ENCODE assay signal across 9 cellular contexts in genomic region chr1:24930703-24931480, GRCh38. TPM values are rescaled to one million over a fixed set of nuclear protein-coding genes. Genes with fewer than 3 reads are reported as not detected.
DNase-seq lines count a peak whose midpoint lies in the region; ATAC-seq and TF ChIP-seq lines count a peak whose summit lies in the region.
"Had no signal": no experiment of that assay in that cellular context is flagged by ENCODE, and none has a peak within 500 bp of the region (broad histone marks: within the 10 kb centered on the region; RNA-seq: fewer than 3 reads in every experiment).

No MANE protein-coding gene starts in this region.

- POLR2A ChIA-PET in activated B cell treated with CpG ODN at 0.5 μM for 24 hours (lab: Charles Lee): interaction anchor here (0.5 to 15.6 kb wide), 33 partner anchors 9 to 742 kb away, joined by 3 to 385 read pairs (median 6); partner anchors contain the start of genes CLIC4, RSRP1 and SYF2

- CTCF ChIA-PET in activated B cell treated with CpG ODN at 0.5 μM for 24 hours (lab: Charles Lee): interaction anchor here (0.7 to 9.8 kb wide), 10 partner anchors 21 to 171 kb away, joined by 3 to 195 read pairs (median 4); no protein-coding TSS in a partner anchor

- H3K27me3 ChIP-seq in iPS-18a (ENCODE audit: control insufficient read depth, insufficient read depth, low read length) (peaks cover 96% of the 10 kb centered on the region), tibial artery (peaks cover 0 to 92% of the 10 kb centered on the region in 2 donors), prostate gland (replicated peaks; ENCODE audit: insufficient read depth) (peaks cover 42% of the 10 kb centered on the region)

- WGBS in prostate gland: 12% methylated on average over 57 of the region's 57 CpGs

- peak overlapping the region; percentile 59 for H3K27ac Mint-ChIP-seq in activated naive CD4-positive, alpha-beta T cell treated with anti-CD3 and anti-CD28 coated beads, Interleukin-2, amount 50 U/mL, for 24 hours
- H3K27ac Mint-ChIP-seq in activated B cell treated with CpG ODN at 0.5 μM for 24 hours: peak overlapping the region; percentile 78

- H3K4me3 Mint-ChIP-seq in activated naive CD4-positive, alpha-beta T cell treated with anti-CD3 and anti-CD28 coated beads, Interleukin-2, amount 50 U/mL, for 24 hours: peak overlapping the region; percentile 79
- peak overlapping the region; percentile 72 for H3K4me3 Mint-ChIP-seq in activated B cell treated with CpG ODN at 0.5 μM for 24 hours

- TF ChIP-seq POLR2A in prostate gland (IDR thresholded peaks at IDR 0.05): no peak

- H3K9ac ChIP-seq in iPS-18a (ENCODE audit: low read length): no peak overlapping the region

- intact Hi-C loops in activated B cell treated with CpG ODN at 0.5 μM for 24 hours (cut with micrococcal nuclease) (loop anchor here (1.0 to 2.0 kb wide), 5 partner anchors 83 to 274 kb away; partner anchors contain the start of gene CLIC4), tibial artery (cut with DNase I; ENCODE audit: low total_unique reads) (loop anchor here (5.0 kb wide), 3 partner anchors 106 to 276 kb away; no protein-coding TSS in a partner anchor), prostate gland (cut with DNase I) (no loop called here)

- H3K9me3 Mint-ChIP-seq in activated naive CD4-positive, alpha-beta T cell treated with anti-CD3 and anti-CD28 coated beads, Interleukin-2, amount 50 U/mL, for 24 hours: no peaks in the 10 kb centered on the region
- no peaks in the 10 kb centered on the region for H3K9me3 Mint-ChIP-seq in activated B cell treated with CpG ODN at 0.5 μM for 24 hours

- H3K4me3 ChIP-seq in iPS-18a (ENCODE audit: low read length) (peak overlapping the region; percentile 49), tibial artery (peak overlapping the region; percentile 35 to 39), prostate gland (peak overlapping the region in 1 of 2 donors; percentile 24)
- H3K4me3 ChIP-seq: PC-9 had no signal

- ATAC-seq in activated B cell treated with CpG ODN at 0.5 μM for 24 hours (ENCODE audit: low read depth): no peak

- H3K4me1 ChIP-seq in iPS-18a (ENCODE audit: control insufficient read depth, low read depth, low read length): peaks cover 44% of the 10 kb centered on the region
- H3K4me1 ChIP-seq in tibial artery: peaks cover 0 to 35% (median 31%) of the 10 kb centered on the region in 4 donors
- no peaks in the 10 kb centered on the region for H3K4me1 ChIP-seq in prostate gland (replicated peaks)

- no peak for DNase-seq in activated naive CD4-positive, alpha-beta T cell (lab: John Stamatoyannopoulos, UW)
- DNase-seq in activated B cell treated with CpG ODN at 0.5 μM for 24 hours (no peak), tibial artery (no peak), EL (no peak), 8988T (no peak), prostate gland (ENCODE audit: low spot score) (no peak)
- DNase-seq: PC-9 had no signal

- peaks cover 11% of the 10 kb centered on the region for H3K36me3 Mint-ChIP-seq in activated naive CD4-positive, alpha-beta T cell treated with anti-CD3 and anti-CD28 coated beads, Interleukin-2, amount 50 U/mL, for 24 hours
- H3K36me3 Mint-ChIP-seq in activated B cell treated with CpG ODN at 0.5 μM for 24 hours (ENCODE audit: low read depth): peaks cover 30% of the 10 kb centered on the region

- H3K36me3 ChIP-seq in iPS-18a (ENCODE audit: control insufficient read depth, low read depth, low read length) (no peaks in the 10 kb centered on the region), tibial artery (no peaks in the 10 kb centered on the region), prostate gland (no peaks in the 10 kb centered on the region)

- no peak for TF ChIP-seq CTCF in activated B cell treated with CpG ODN at 0.5 μM for 24 hours (IDR thresholded peaks at IDR 0.05)
- TF ChIP-seq CTCF in tibial artery (IDR thresholded peaks at IDR 0.05): no peak
- no peak for TF ChIP-seq CTCF in prostate gland (IDR thresholded peaks at IDR 0.05)

- H3K27me3 Mint-ChIP-seq in activated naive CD4-positive, alpha-beta T cell treated with anti-CD3 and anti-CD28 coated beads, Interleukin-2, amount 50 U/mL, for 24 hours: no peaks in the 10 kb centered on the region
- no peaks in the 10 kb centered on the region for H3K27me3 Mint-ChIP-seq in activated B cell treated with CpG ODN at 0.5 μM for 24 hours

- no peak overlapping the region for H3K27ac ChIP-seq in iPS-18a (ENCODE audit: low read length)
- peak overlapping the region in 1 of 2 donors; percentile 37 for H3K27ac ChIP-seq in tibial artery
- no peak overlapping the region for H3K27ac ChIP-seq in prostate gland
- H3K27ac ChIP-seq: PC-9 had no signal

- H3K9me3 ChIP-seq in iPS-18a (ENCODE audit: control insufficient read depth, low read depth, low read length) (no peaks in the 10 kb centered on the region), tibial artery (no peaks in the 10 kb centered on the region), prostate gland (no peaks in the 10 kb centered on the region)

- H3K4me1 Mint-ChIP-seq in activated naive CD4-positive, alpha-beta T cell treated with anti-CD3 and anti-CD28 coated beads, Interleukin-2, amount 50 U/mL, for 24 hours: peaks cover 48% of the 10 kb centered on the region
- peaks cover 73% of the 10 kb centered on the region for H3K4me1 Mint-ChIP-seq in activated B cell treated with CpG ODN at 0.5 μM for 24 hours

RNA-seq across cellular contexts. Expression of gene RUNX3, which starts 0.8 kb away (rescaled TPM):
- total RNA-seq in activated B cell treated with CpG ODN at 0.5 μM for 24 hours (141 and 153 TPM in 2 replicates), prostate gland (1 to 10 TPM; 2.5 to 3.4 TPM)
- total RNA-seq: PC-9 had no signal

Comparison
In these comparisons a context has a peak if more than half of its experiments do, and no peak if none do; other contexts are left out.
1. RNA of gene RUNX3, which starts 0.8 kb away (total RNA-seq): 141 to 153 TPM in activated B cell treated with CpG ODN at 0.5 μM for 24 hours; 2.5 to 3.4 TPM in prostate gland; every median in the first group is over 10 times any median in the second.